1 cellular context compared by ENCODE assay signal in genomic region chr2:235495373-235496238, GRCh38.
TF ChIP-seq lines count a peak whose summit lies in the region.

No MANE protein-coding gene starts in this region.

TF ChIP-seq in GM23338, 12 proteins besides CTCF, POLR2A, EP300 and RAD21 (continued from another document):
- no peak for TF ChIP-seq ZNF462 (CRISPR knock-in tag; IDR thresholded peaks at IDR 0.05)
- TF ChIP-seq ETS1 (IDR thresholded peaks at IDR 0.05): no peak
